14 cellular contexts compared by ENCODE assay signal in the genomic region with DNA sequence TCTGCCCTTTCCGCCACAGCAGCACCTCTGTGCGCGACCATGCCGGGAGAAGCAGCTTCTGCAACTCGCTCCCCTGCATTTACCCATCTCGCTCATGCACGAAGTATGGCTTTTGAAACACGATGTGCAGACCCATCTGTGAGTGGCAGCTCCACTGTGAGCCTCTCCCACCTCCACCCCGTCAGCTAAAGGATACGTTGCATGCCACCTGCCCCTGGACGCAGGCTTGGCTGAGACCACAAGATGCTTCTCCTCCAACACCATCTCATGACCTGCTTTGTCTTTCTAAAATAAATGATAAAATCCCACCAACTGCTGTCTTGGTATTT.
DNase-seq lines count a peak whose midpoint lies in the region; ATAC-seq, FAIRE-seq and TF ChIP-seq lines count a peak whose summit lies in the region.
"Had no signal": no experiment of that assay in that cellular context is flagged by ENCODE, and none has a peak within 500 bp of the region (broad histone marks: within the 10 kb centered on the region; RNA-seq: fewer than 3 reads in every experiment).

No MANE protein-coding gene starts in this region.

- ATAC-seq in left cardiac atrium, result no peak
- no peak for ATAC-seq in activated CD8-positive, alpha-beta T cell treated with anti-CD3 and anti-CD28 coated beads for 36 hours
- ATAC-seq: psoas muscle had no signal

- no peaks in the 10 kb centered on the region for H3K9me2 ChIP-seq in hepatocyte (replicated peaks; ENCODE audit: insufficient read depth)

- no peaks in the 10 kb centered on the region for H3K9me3 Mint-ChIP-seq in activated CD8-positive, alpha-beta T cell treated with anti-CD3 and anti-CD28 coated beads for 36 hours
- H3K9me3 Mint-ChIP-seq: mesothelial cell of epicardium had no signal

- H4K20me1 ChIP-seq in hepatocyte (ENCODE audit: insufficient read depth, poor library complexity, severe bottlenecking), result peaks cover 98% of the 10 kb centered on the region

- H3K4me3 Mint-ChIP-seq in activated CD8-positive, alpha-beta T cell treated with anti-CD3 and anti-CD28 coated beads for 36 hours, result peak overlapping the region; percentile 6
- H3K4me3 Mint-ChIP-seq: mesothelial cell of epicardium had no signal

- H3K27ac Mint-ChIP-seq in activated CD8-positive, alpha-beta T cell treated with anti-CD3 and anti-CD28 coated beads for 36 hours, result peak overlapping the region; percentile 70
- H3K27ac Mint-ChIP-seq: mesothelial cell of epicardium had no signal

- peaks cover 97% of the 10 kb centered on the region for H3K79me2 ChIP-seq in hepatocyte

- H3K4me2 ChIP-seq in hepatocyte, result no peak overlapping the region

- POLR2A ChIA-PET in activated CD8-positive, alpha-beta T cell treated with anti-CD3 and anti-CD28 coated beads for 36 hours (lab: Charles Lee), result interaction anchor here (0.9 kb wide), 1 partner anchor 64 kb away, joined by 3 read pairs; no protein-coding TSS in a partner anchor

- DNase-seq in left cardiac atrium, result peak; percentile 8
- DNase-seq in right atrium auricular region (ENCODE audit: low spot score), result no peak
- no peak for DNase-seq in activated CD8-positive, alpha-beta T cell treated with anti-CD3 and anti-CD28 coated beads for 36 hours
- DNase-seq in hepatocyte (ENCODE audit: low spot score), result no peak
- DNase-seq in posterior vena cava (ENCODE audit: low spot score), result no peak
- DNase-seq in germinal center (ENCODE audit: low spot score), result no peak
- DNase-seq in D721Med (ENCODE audit: insufficient read length, low spot score), result no peak
- no peak for DNase-seq in iPS-NIHi11 (ENCODE audit: low spot score)
- DNase-seq: C1 segment of cervical spinal cord; central memory CD4-positive, alpha-beta T cell; stimulated activated naive CD4-positive, alpha-beta T cell had no signal

- peaks cover 95% of the 10 kb centered on the region for H3K4me1 Mint-ChIP-seq in activated CD8-positive, alpha-beta T cell treated with anti-CD3 and anti-CD28 coated beads for 36 hours (ENCODE audit: low read depth)

- H3K9me3 ChIP-seq in right atrium auricular region, result no peaks in the 10 kb centered on the region
- H3K9me3 ChIP-seq in hepatocyte (ENCODE audit: low read depth), result no peaks in the 10 kb centered on the region
- H3K9me3 ChIP-seq: psoas muscle had no signal

- peaks cover 42% of the 10 kb centered on the region for H3K36me3 Mint-ChIP-seq in activated CD8-positive, alpha-beta T cell treated with anti-CD3 and anti-CD28 coated beads for 36 hours (ENCODE audit: low read depth)
- H3K36me3 Mint-ChIP-seq: mesothelial cell of epicardium had no signal

- no peak overlapping the region for H3K27ac ChIP-seq in right atrium auricular region
- peak overlapping the region; percentile 72 for H3K27ac ChIP-seq in hepatocyte

- no peak overlapping the region for H2AFZ ChIP-seq in hepatocyte

- H3K4me3 ChIP-seq in right atrium auricular region (no peak overlapping the region), hepatocyte (no peak overlapping the region)
- H3K4me3 ChIP-seq: psoas muscle had no signal

- 96% methylated on average over 11 of the region's 11 CpGs for WGBS in hepatocyte (ENCODE audit: low lambda C conversion rate, missing lambda C conversion rate)

- peaks cover 4 to 98% of the 10 kb centered on the region in 2 donors for H3K4me1 ChIP-seq in right atrium auricular region
- H3K4me1 ChIP-seq in hepatocyte (ENCODE audit: insufficient read depth), result peaks cover 45% of the 10 kb centered on the region

- TF ChIP-seq CTCF in right atrium auricular region (IDR thresholded peaks at IDR 0.05) (no peak), hepatocyte (IDR thresholded peaks at IDR 0.05; ENCODE audit: poor library complexity) (no peak), D721Med (IDR thresholded peaks at IDR 0.05; ENCODE audit: insufficient read depth, missing control alignments) (no peak)
- TF ChIP-seq CTCF in activated CD8-positive, alpha-beta T cell treated with anti-CD3 and anti-CD28 coated beads for 36 hours (IDR thresholded peaks at IDR 0.05), result no peak

- H3K36me3 ChIP-seq in right atrium auricular region (no peaks in the 10 kb centered on the region), hepatocyte (replicated peaks; ENCODE audit: insufficient read depth, low read depth) (no peaks in the 10 kb centered on the region)

- no peaks in the 10 kb centered on the region for H3K27me3 ChIP-seq in right atrium auricular region
- no peaks in the 10 kb centered on the region for H3K27me3 ChIP-seq in hepatocyte

- intact Hi-C loops in left cardiac atrium (cut with DNase I) (no loop called here), posterior vena cava (cut with DNase I) (no loop called here)
- intact Hi-C loops in activated CD8-positive, alpha-beta T cell treated with anti-CD3 and anti-CD28 coated beads for 36 hours (cut with micrococcal nuclease), result no loop called here

- FAIRE-seq in D721Med (lab: Jason Lieb, UNC), result no peak
- FAIRE-seq: G401.6 had no signal

- no peaks in the 10 kb centered on the region for H3K27me3 Mint-ChIP-seq in activated CD8-positive, alpha-beta T cell treated with anti-CD3 and anti-CD28 coated beads for 36 hours

- CTCF ChIA-PET in activated CD8-positive, alpha-beta T cell treated with anti-CD3 and anti-CD28 coated beads for 36 hours (lab: Charles Lee), result no interaction called here
